In the genomic region with DNA sequence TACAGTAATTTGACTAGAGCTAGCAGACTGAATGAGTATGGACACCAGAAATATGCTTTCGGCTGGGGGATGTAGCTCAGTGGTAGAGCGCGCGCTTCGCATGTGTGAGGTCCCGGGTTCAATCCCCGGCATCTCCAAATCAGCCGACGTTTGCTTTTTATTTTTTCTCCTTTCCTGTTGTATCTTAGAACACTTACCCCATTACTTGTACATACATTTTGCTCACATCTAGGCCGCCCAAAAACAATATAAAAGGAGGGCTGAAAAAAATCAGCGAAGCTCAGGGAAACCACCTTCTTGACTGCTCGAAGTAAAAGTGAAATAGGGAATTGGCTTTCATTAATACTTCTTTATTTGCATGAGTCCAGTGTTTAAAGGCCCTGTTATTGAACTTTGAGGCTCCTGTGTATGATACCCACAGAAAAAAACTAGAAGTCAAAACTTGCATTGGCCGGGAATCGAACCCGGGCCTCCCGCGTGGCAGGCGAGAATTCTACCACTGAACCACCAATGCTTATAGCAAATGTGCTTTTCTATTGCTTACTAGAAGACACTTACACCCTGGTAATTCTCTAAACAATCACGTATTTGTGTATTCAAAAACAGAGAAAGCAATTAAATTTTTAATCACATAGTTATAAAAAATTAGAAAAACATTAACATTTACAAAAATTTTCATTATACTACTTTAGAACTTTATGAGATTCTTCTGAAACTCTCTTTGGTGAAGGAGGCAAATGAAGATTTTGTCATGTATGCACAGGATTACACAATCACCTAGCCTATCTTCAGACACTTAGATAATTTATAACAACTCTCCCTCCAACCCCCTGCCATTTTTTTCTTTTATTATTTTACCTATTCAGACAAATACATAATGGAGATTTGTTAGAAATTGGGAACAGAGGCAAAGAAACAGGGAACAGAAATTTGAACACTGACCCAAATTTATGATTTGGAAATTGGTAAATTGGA, we compare ENCODE assay signal across 8 cellular contexts. TPM values are rescaled to one million over a fixed set of nuclear protein-coding genes. Genes with fewer than 3 reads are reported as not detected.
A peak's percentile ranks its signal among the peaks of the same experiment; 100 is the strongest.
DNase-seq lines count a peak whose midpoint lies in the region; ATAC-seq lines count a peak whose summit lies in the region.

No MANE protein-coding gene starts in this region.

- peak; percentile 74 for ATAC-seq in GM19023 (IDR thresholded peaks at IDR 0.05; ENCODE audit: unreplicated experiment)
- ATAC-seq in HG03280 (IDR thresholded peaks at IDR 0.05; ENCODE audit: unreplicated experiment) = peak; percentile 66

- DNase-seq in AG08395 (ENCODE audit: low spot score) (peak; percentile 74), NCI-H345 treated with DMSO at 0.1 percent for 48 hours (lab: John Stamatoyannopoulos, UW; ENCODE audit: unreplicated experiment) (peak; percentile 58), cerebellum (ENCODE audit: low spot score) (peak; percentile 69), islet precursor cell (peak; percentile 84)
- peak; percentile 76 for DNase-seq in activated CD4-positive, CD25-positive, alpha-beta regulatory T cell treated with anti-CD3 and anti-CD28 coated beads, Interleukin-2, amount 50 U/mL, for 72 hours
- DNase-seq in stimulated activated CD4-positive, alpha-beta T cell treated with anti-CD3 and anti-CD28 coated beads, Interleukin-12 subunit alpha, Interleukin-12 subunit beta, amount 100 ng/mL, for 24 hours (ENCODE audit: low read depth in 2 of 2) = peak; percentile 68 to 74

RNA-seq across cellular contexts. Expression of a gene that starts 35.2 kb away (rescaled TPM):
- 62.2 TPM for total RNA-seq in cerebellum

Comparison
In these comparisons a context has a peak if more than half of its experiments do, and no peak if none do; other contexts are left out.
1. Peak in every context shown above with its lines: DNase-seq and ATAC-seq.